In genomic region chr17:28043296-28043695, GRCh38 we compare ENCODE assay signal across 13 cellular contexts. TPM values are rescaled to one million over a fixed set of nuclear protein-coding genes. Genes with fewer than 3 reads are reported as not detected.
DNase-seq lines count a peak whose midpoint lies in the region; ATAC-seq and TF ChIP-seq lines count a peak whose summit lies in the region.
"Had no signal": no experiment of that assay in that cellular context is flagged by ENCODE, and none has a peak within 500 bp of the region (broad histone marks: within the 10 kb centered on the region; RNA-seq: fewer than 3 reads in every experiment).

No MANE protein-coding gene starts in this region.

- H3K27ac Mint-ChIP-seq in activated B cell treated with CpG ODN at 0.5 μM for 24 hours (peak overlapping the region; percentile 50), glutamatergic neuron (ENCODE audit: unreplicated experiment) (no peak overlapping the region)

- H3K36me3 ChIP-seq in cardiac muscle cell (no peaks in the 10 kb centered on the region), stomach smooth muscle (ENCODE audit: control insufficient read depth in 2 of 2, insufficient read depth in 2 of 2, low read length in 2 of 2) (no peaks in the 10 kb centered on the region)

- H3K4me1 Mint-ChIP-seq in activated B cell treated with CpG ODN at 0.5 μM for 24 hours, result peaks cover 72% of the 10 kb centered on the region
- peaks cover 27% of the 10 kb centered on the region for H3K4me1 Mint-ChIP-seq in glutamatergic neuron (ENCODE audit: low read depth, unreplicated experiment)

- H3K4me3 ChIP-seq in cardiac muscle cell (peak overlapping the region; percentile 0), stomach smooth muscle (ENCODE audit: low read length in 2 of 2) (peak overlapping the region; percentile 5 to 47)
- H3K4me3 ChIP-seq: lung had no signal

- H3K4me3 Mint-ChIP-seq in activated B cell treated with CpG ODN at 0.5 μM for 24 hours (peak overlapping the region; percentile 88), glutamatergic neuron (ENCODE audit: unreplicated experiment) (peak overlapping the region; percentile 94)

- H3K9me3 ChIP-seq in cardiac muscle cell (ENCODE audit: low read depth), result no peaks in the 10 kb centered on the region
- H3K9me3 ChIP-seq in stomach smooth muscle (ENCODE audit: control insufficient read depth in 2 of 2, low read length in 2 of 2), result no peaks in the 10 kb centered on the region

- H3K27ac ChIP-seq in cardiac muscle cell (no peak overlapping the region), stomach smooth muscle (ENCODE audit: low read length) (no peak overlapping the region)

- H3K36me3 Mint-ChIP-seq in activated B cell treated with CpG ODN at 0.5 μM for 24 hours (ENCODE audit: low read depth) (peaks cover 7% of the 10 kb centered on the region), glutamatergic neuron (ENCODE audit: unreplicated experiment) (no peaks in the 10 kb centered on the region)

- peaks cover 7% of the 10 kb centered on the region for H3K9me3 Mint-ChIP-seq in activated B cell treated with CpG ODN at 0.5 μM for 24 hours
- peaks cover 4% of the 10 kb centered on the region for H3K9me3 Mint-ChIP-seq in glutamatergic neuron (ENCODE audit: unreplicated experiment)

- TF ChIP-seq CTCF in cardiac muscle cell (IDR thresholded peaks at IDR 0.05; ENCODE audit: low read depth, low read length), result no peak
- no peak for TF ChIP-seq CTCF in activated B cell treated with CpG ODN at 0.5 μM for 24 hours (IDR thresholded peaks at IDR 0.05)
- no peak for TF ChIP-seq CTCF in glutamatergic neuron (IDR thresholded peaks at IDR 0.05; ENCODE audit: partially characterized antibody, unreplicated experiment)

- no peak overlapping the region for H3K9ac ChIP-seq in stomach smooth muscle (ENCODE audit: low read length in 2 of 2)

- intact Hi-C loops in Right ventricle myocardium superior (cut with DNase I), result loop anchor here (10.0 kb wide), 1 partner anchor 148 kb away; the partner anchor contains the start of gene LYRM9
- intact Hi-C loops in activated B cell treated with CpG ODN at 0.5 μM for 24 hours (cut with micrococcal nuclease), result loop anchor here (5.0 to 10.0 kb wide), 4 partner anchors 52 to 411 kb away; partner anchors contain the start of genes LGALS9 and TMEM97

- H3K27me3 ChIP-seq in cardiac muscle cell (no peaks in the 10 kb centered on the region), stomach smooth muscle (ENCODE audit: control insufficient read depth in 1 of 2, insufficient read depth in 2 of 2, low read length in 2 of 2) (no peaks in the 10 kb centered on the region)

- DNase-seq in cardiac muscle cell (ENCODE audit: low read depth in 1 of 2, low spot score in 1 of 2), result no peak
- no peak for DNase-seq in Right ventricle myocardium superior
- DNase-seq in activated B cell treated with CpG ODN at 0.5 μM for 24 hours, result no peak
- no peak for DNase-seq in glutamatergic neuron
- no peak for DNase-seq in D341Med (ENCODE audit: low spot score)
- DNase-seq: central memory CD4-positive, alpha-beta T cell; DMS 273 treated with DMSO at 0.1 percent for 48 hours; NCI-H2171 treated with DMSO at 0.1 percent for 48 hours; stimulated activated CD4-positive, alpha-beta T cell treated with anti-CD3 and anti-CD28 coated beads, Interleukin-4, amount 100 ng/mL, for 4 hours had no signal

- peaks cover 52% of the 10 kb centered on the region for H3K4me1 ChIP-seq in cardiac muscle cell (ENCODE audit: low read depth)
- H3K4me1 ChIP-seq in stomach smooth muscle (ENCODE audit: control insufficient read depth, insufficient read depth, low read length), result peaks cover 10% of the 10 kb centered on the region

- POLR2A ChIA-PET in activated B cell treated with CpG ODN at 0.5 μM for 24 hours (lab: Charles Lee), result interaction anchor here (1.1 kb wide), 1 partner anchor 10 kb away, joined by 3 read pairs; no protein-coding TSS in a partner anchor

- H3K27me3 Mint-ChIP-seq in activated B cell treated with CpG ODN at 0.5 μM for 24 hours, result no peaks in the 10 kb centered on the region
- peaks cover 5% of the 10 kb centered on the region for H3K27me3 Mint-ChIP-seq in glutamatergic neuron (ENCODE audit: unreplicated experiment)

- CTCF ChIA-PET in activated B cell treated with CpG ODN at 0.5 μM for 24 hours (lab: Charles Lee), result no interaction called here

- ATAC-seq in Right ventricle myocardium superior (ENCODE audit: poor library complexity), result no peak
- no peak for ATAC-seq in activated B cell treated with CpG ODN at 0.5 μM for 24 hours (ENCODE audit: low read depth)
- no peak for ATAC-seq in GM19023 (IDR thresholded peaks at IDR 0.05; ENCODE audit: unreplicated experiment)
- no peak for ATAC-seq in esophagus mucosa

RNA-seq across cellular contexts. Expression of gene NLK, which starts 0.8 kb away (rescaled TPM):
- total RNA-seq in cardiac muscle cell (22.1 and 33.1 TPM in 2 replicates), Right ventricle myocardium superior (20.2 TPM), activated B cell treated with CpG ODN at 0.5 μM for 24 hours (19.4 and 24.6 TPM in 2 replicates), glutamatergic neuron (ENCODE audit: unreplicated experiment) (33.8 TPM), esophagus mucosa (6.7 TPM)
- 10.9 and 11.0 TPM in 2 replicates for polyA plus RNA-seq in cardiac muscle cell
